9 cellular contexts compared by ENCODE assay signal in the genomic region with DNA sequence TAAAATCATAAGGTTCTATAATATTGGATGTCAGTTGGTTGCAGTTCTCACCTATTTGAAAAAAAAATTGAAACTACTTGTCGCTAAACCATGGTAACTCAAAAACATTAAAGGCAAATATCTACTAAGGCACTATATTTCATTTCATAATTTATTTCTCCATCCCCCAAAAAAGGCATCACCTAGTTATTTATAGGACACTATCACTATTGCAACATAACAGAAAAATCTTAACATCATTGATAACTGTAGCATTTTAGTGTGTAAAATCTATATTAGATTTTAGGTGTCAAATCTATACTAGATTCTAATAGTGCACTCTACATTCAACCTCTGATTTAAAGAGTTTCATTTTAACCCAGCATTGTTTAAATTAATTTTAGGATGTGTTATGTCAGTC. TPM values are rescaled to one million over a fixed set of nuclear protein-coding genes. Genes with fewer than 3 reads are reported as not detected.
A peak's percentile ranks its signal among the peaks of the same experiment; 100 is the strongest.
DNase-seq lines count a peak whose midpoint lies in the region; ATAC-seq and TF ChIP-seq lines count a peak whose summit lies in the region.
"Had no signal": no experiment of that assay in that cellular context is flagged by ENCODE, and none has a peak within 500 bp of the region (broad histone marks: within the 10 kb centered on the region; RNA-seq: fewer than 3 reads in every experiment).

No MANE protein-coding gene starts in this region.

- H3K4me1 ChIP-seq in MM.1S (ENCODE audit: low read length), result peaks cover 6% of the 10 kb centered on the region
- H3K4me1 ChIP-seq in neural progenitor cell, result peaks cover 16% of the 10 kb centered on the region

- H3K36me3 ChIP-seq in MM.1S (replicated peaks; ENCODE audit: insufficient read depth, low read length) (no peaks in the 10 kb centered on the region), neural progenitor cell (no peaks in the 10 kb centered on the region)

- TF ChIP-seq CTCF in GM12864 (IDR thresholded peaks at IDR 0.05; ENCODE audit: low read depth, low read length, missing control alignments) (no peak), MM.1S (IDR thresholded peaks at IDR 0.05; ENCODE audit: low read length) (no peak), chondrocyte (IDR thresholded peaks at IDR 0.05) (no peak), neural progenitor cell (IDR thresholded peaks at IDR 0.05) (no peak)

- H2AFZ ChIP-seq in MM.1S (ENCODE audit: low read length), result no peak overlapping the region
- H2AFZ ChIP-seq in neural progenitor cell (replicated peaks), result no peak overlapping the region

- H3K4me2 ChIP-seq in MM.1S (ENCODE audit: low read depth, low read length), result peak overlapping the region; percentile 81
- H3K4me2 ChIP-seq in neural progenitor cell, result peak overlapping the region; percentile 88

- H3K9me2 ChIP-seq in MM.1S (replicated peaks; ENCODE audit: insufficient read depth, low read length), result no peaks in the 10 kb centered on the region

- H3K9me3 ChIP-seq in MM.1S (replicated peaks; ENCODE audit: insufficient read depth, low read length) (no peaks in the 10 kb centered on the region), neural progenitor cell (ENCODE audit: low read depth) (no peaks in the 10 kb centered on the region)

- H3K27ac ChIP-seq in MM.1S (ENCODE audit: low read length) (no peak overlapping the region), neural progenitor cell (no peak overlapping the region)

- H3K9ac ChIP-seq in MM.1S (ENCODE audit: low read length) (no peak overlapping the region), neural progenitor cell (no peak overlapping the region)

- H3K4me3 ChIP-seq in GM12864 (ENCODE audit: low read depth, low read length) (peak overlapping the region; percentile 80; the same call in 1 of the 2 replicates), MM.1S (ENCODE audit: low read length) (no peak overlapping the region), neural progenitor cell (peak overlapping the region; percentile 73)

- H3K79me2 ChIP-seq in MM.1S (ENCODE audit: low read length) (peaks cover 39% of the 10 kb centered on the region), neural progenitor cell (ENCODE audit: low read depth) (peaks cover 63% of the 10 kb centered on the region)

- DNase-seq in GM12864 (ENCODE audit: low read depth), result no peak
- no peak for DNase-seq in MM.1S
- DNase-seq in chondrocyte (ENCODE audit: low spot score), result no peak
- DNase-seq in neural progenitor cell (ENCODE audit: low spot score), result no peak
- DNase-seq in foreskin melanocyte, result no peak
- DNase-seq: activated CD4-positive, alpha-beta T cell treated with anti-CD3 and anti-CD28 coated beads, Interleukin-2, amount 50 U/mL, for 48 hours; cerebellar nuclear complex had no signal

- H3K27me3 ChIP-seq in MM.1S (replicated peaks; ENCODE audit: insufficient read depth, low read length), result no peaks in the 10 kb centered on the region
- H3K27me3 ChIP-seq in neural progenitor cell, result no peaks in the 10 kb centered on the region

- H3F3A ChIP-seq in MM.1S (ENCODE audit: insufficient read depth, low read length) (no peaks in the 10 kb centered on the region; the same call in 1 of the 2 replicates), neural progenitor cell (ENCODE audit: low read depth) (peaks cover 20% of the 10 kb centered on the region)

- H4K20me1 ChIP-seq in MM.1S (ENCODE audit: insufficient read depth, low read length) (no peaks in the 10 kb centered on the region), neural progenitor cell (ENCODE audit: low read depth) (peaks cover 21% of the 10 kb centered on the region)

- no peak overlapping the region for H3K27ac Mint-ChIP-seq in chondrocyte (ENCODE audit: unreplicated experiment)
- H3K27ac Mint-ChIP-seq in neural progenitor cell, result no peak overlapping the region

- H3K27me3 Mint-ChIP-seq in chondrocyte (ENCODE audit: low read depth) (no peaks in the 10 kb centered on the region), neural progenitor cell (ENCODE audit: insufficient read depth, low read depth) (peaks cover 2% of the 10 kb centered on the region)

- no peaks in the 10 kb centered on the region for H3K36me3 Mint-ChIP-seq in chondrocyte (ENCODE audit: low read depth)
- H3K36me3 Mint-ChIP-seq in neural progenitor cell, result peaks cover 8% of the 10 kb centered on the region

- peak overlapping the region; percentile 86 for H3K4me3 Mint-ChIP-seq in chondrocyte (ENCODE audit: unreplicated experiment)
- peak overlapping the region; percentile 90 for H3K4me3 Mint-ChIP-seq in neural progenitor cell

- ATAC-seq in HG02973 (IDR thresholded peaks at IDR 0.05; ENCODE audit: unreplicated experiment), result no peak
- ATAC-seq in HG03521 (IDR thresholded peaks at IDR 0.05; ENCODE audit: unreplicated experiment), result no peak

- H3K4me1 Mint-ChIP-seq in chondrocyte (ENCODE audit: low read depth), result peaks cover 24% of the 10 kb centered on the region
- peaks cover 28% of the 10 kb centered on the region for H3K4me1 Mint-ChIP-seq in neural progenitor cell

- H3K9me3 Mint-ChIP-seq in chondrocyte (ENCODE audit: low read depth) (no peaks in the 10 kb centered on the region), neural progenitor cell (no peaks in the 10 kb centered on the region)

RNA-seq across cellular contexts. Expression of a gene that starts 1.7 kb away (rescaled TPM):
- total RNA-seq in chondrocyte, result 19.1 to 24.1 TPM (median 19.2 TPM) in 3 replicates
- 22.1 and 43.0 TPM in 2 replicates for total RNA-seq in neural progenitor cell (ENCODE audit: low replicate concordance)
